ENCODE assay signal across 21 cellular contexts in the genomic region with DNA sequence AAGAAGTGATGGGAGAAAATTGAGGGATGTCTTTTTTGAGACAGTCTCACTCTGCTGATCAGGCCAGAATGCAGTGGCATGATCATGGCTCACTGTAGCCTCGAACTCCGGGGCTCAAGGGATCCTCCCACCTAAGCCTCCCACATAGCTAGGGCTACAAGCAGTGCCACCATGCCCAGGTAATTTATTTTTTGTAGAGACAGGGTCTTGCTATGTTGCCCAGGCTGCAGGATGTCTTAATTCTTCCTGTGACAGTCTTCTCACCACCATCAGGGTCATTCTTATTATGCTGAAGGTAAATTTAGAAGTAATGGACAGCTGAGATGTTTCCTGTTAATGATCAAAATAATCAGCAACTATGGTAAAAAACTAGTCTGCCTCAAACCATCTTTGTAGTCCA.
"Had no signal": no experiment of that assay in that cellular context is flagged by ENCODE, and none has a peak within 500 bp of the region (broad histone marks: within the 10 kb centered on the region; RNA-seq: fewer than 3 reads in every experiment).

No MANE protein-coding gene starts in this region.

- H3K9me3 Mint-ChIP-seq: IgD-negative memory B cell had no signal

- H3K4me3 Mint-ChIP-seq: IgD-negative memory B cell had no signal

- H3K27me3 Mint-ChIP-seq: IgD-negative memory B cell had no signal

- DNase-seq: KBM-7, MM.1S, NCI-H1092 treated with DMSO at 0.1 percent for 48 hours, NCI-H1436, NCI-H187, NCI-H2029, NCI-H2081 treated with DMSO at 0.1 percent for 48 hours, NCI-H2171, NCI-H226, NCI-H446, NCI-H510A, NCI-H524 treated with DMSO at 0.1 percent for 48 hours, NCI-H69, NCI-H774, Right ventricle myocardium superior, RPMI8226, SIG-M5 had no signal

- H3K9me3 ChIP-seq: SJSA1 had no signal

- H3K27me3 ChIP-seq: SJSA1 had no signal

- H3K4me3 ChIP-seq: SJSA1, SK-N-MC had no signal

- H3K27ac Mint-ChIP-seq: IgD-negative memory B cell had no signal

- H3K27ac ChIP-seq: HL-60, SJSA1, SK-N-MC had no signal
